Comparison of ENCODE assay signal across 1 cellular context in the genomic region with DNA sequence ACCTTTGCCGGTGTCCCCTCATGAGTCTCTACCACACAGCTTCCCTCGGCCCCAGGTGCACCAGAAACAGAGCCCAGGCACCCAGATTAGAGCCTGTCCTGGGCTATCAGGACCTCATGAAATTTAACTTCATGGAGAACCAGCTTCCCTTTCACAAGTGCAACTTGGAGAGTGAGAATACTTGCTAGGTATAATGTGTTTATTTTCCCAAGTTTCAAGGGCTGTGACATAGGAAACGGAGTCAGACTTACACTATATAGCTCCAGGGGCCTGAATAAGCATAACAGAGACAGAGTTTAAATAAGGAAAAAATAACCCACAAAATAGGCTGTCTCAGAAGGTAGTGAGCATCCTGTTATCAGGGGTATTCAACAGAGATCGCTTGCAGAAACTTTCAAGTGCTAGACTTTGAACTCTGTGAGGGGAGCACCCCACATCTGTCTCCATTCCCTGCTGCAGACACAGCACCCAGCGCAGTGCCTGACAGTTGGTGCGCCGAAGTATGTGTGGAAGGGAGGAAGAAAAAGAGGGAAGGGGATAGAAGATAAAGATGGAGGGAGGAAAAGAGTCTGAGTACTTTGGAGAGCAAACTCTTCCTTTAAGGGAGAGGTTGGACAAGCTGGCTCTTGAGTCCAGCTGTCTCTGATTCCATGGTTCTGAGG.
TF ChIP-seq lines count a peak whose summit lies in the region.

No MANE protein-coding gene starts in this region.

TF ChIP-seq in HepG2, 621 proteins besides CTCF, POLR2A, EP300 and RAD21 (continued from another document):
- TF ChIP-seq ZNF24 (IDR thresholded peaks at IDR 0.05) = no peak
